In the genomic region with DNA sequence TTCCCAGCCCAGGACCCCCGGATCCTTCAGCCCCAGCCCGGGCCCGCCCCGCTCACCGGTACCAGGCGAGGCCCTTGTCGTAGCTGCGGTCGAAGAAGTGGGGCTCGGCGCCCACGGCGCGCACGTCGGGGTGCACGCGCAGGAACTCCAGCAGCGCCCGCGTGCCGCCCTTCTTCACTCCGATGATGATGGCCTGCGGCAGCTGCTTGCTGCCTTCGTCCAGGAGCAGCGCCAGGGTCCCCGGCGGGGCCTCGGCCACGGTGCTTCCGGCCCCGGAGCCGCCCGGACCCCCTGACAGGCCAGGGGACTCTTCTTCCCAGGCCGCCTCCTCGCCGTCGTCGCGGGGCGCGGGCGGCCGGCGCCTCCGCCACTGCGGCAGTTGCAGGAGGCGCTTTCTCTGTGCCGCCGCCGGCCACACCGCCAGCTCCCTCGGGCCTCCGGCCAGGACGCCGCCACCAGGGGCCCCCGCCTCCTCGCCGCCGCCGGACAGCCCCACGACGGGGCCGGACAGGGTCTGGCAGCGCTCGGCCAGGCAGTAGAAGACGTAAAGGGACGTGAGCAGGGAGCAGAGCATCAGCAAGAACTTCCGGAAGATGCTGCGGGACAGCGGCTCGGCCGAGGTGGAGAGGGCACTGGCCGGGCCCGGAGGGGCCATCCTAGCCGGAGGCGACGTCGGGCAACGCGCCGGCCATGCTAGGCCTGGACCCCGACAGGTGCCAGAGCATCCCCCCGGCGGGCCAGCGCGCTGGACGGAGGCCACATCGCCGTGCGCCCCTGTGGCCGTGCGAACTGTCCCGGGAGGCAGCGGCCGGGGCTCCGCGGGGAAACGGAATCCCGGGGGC, we compare ENCODE assay signal across 11 cellular contexts. TPM values are rescaled to one million over a fixed set of nuclear protein-coding genes. Genes with fewer than 3 reads are reported as not detected.
DNase-seq lines count a peak whose midpoint lies in the region; ATAC-seq and TF ChIP-seq lines count a peak whose summit lies in the region.
"Had no signal": no experiment of that assay in that cellular context is flagged by ENCODE, and none has a peak within 500 bp of the region (broad histone marks: within the 10 kb centered on the region; RNA-seq: fewer than 3 reads in every experiment).

No MANE protein-coding gene starts in this region.

- TF ChIP-seq CTCF in brain microvascular endothelial cell (IDR thresholded peaks at IDR 0.05; ENCODE audit: low read depth, low read length, missing control alignments) (no peak), spleen (IDR thresholded peaks at IDR 0.05 in 8 of 11, conservative IDR thresholded peaks at IDR 0.05 in 3 of 11) (no peak)

- intact Hi-C loops in spleen (cut with DNase I; ENCODE audit: low total_unique reads) = no loop called here
- intact Hi-C loops in sciatic nerve (cut with DNase I) = no loop called here

- CTCF ChIA-PET in HEK293T (lab: Yijun Ruan, JAX) = no interaction called here

- H3K27ac ChIP-seq in brain microvascular endothelial cell (peak overlapping the region; percentile 10), spleen (peak overlapping the region in 7 of 8 donors; percentile 72 to 87 (median 84))
- H3K27ac ChIP-seq: SK-N-MC had no signal

- TF ChIP-seq POLR2A in spleen (IDR thresholded peaks at IDR 0.05) = no peak

- WGBS in spleen, 5 donors = 3 to 14% (median 6%) methylated on average over 45 to 100 of the region's 100 CpGs

- DNase-seq in HEK293T (ENCODE audit: extremely low spot score) = no peak
- no peak for DNase-seq in brain microvascular endothelial cell
- peak; percentile 14 for DNase-seq in iPS-NIHi7 (ENCODE audit: extremely low spot score)
- DNase-seq in spleen = no peak
- DNase-seq in NCI-H1105 (lab: John Stamatoyannopoulos, UW) = no peak
- DNase-seq in NCI-H1436 (lab: John Stamatoyannopoulos, UW) = no peak
- DNase-seq in sciatic nerve (ENCODE audit: low spot score) = no peak

- ATAC-seq in HG02885 (IDR thresholded peaks at IDR 0.05; ENCODE audit: poor library complexity, unreplicated experiment) (no peak), sciatic nerve (no peak)

- in situ Hi-C loops in brain microvascular endothelial cell (cut with HindIII; ENCODE audit: low pct_ligation_motif_present, low sequenced_read_pairs) = no loop called here

- H3K9me3 ChIP-seq in spleen = no peaks in the 10 kb centered on the region
- H3K9me3 ChIP-seq: adrenal gland had no signal

- H3K36me3 ChIP-seq in brain microvascular endothelial cell (replicated peaks) (no peaks in the 10 kb centered on the region), spleen (no peaks in the 10 kb centered on the region)
- H3K36me3 ChIP-seq: adrenal gland had no signal

- H3K4me3 ChIP-seq in brain microvascular endothelial cell (ENCODE audit: low read depth, low read length) (peak overlapping the region; percentile 90), spleen (peak overlapping the region; percentile 23 to 73 (median 41))
- H3K4me3 ChIP-seq: SK-N-MC had no signal

- POLR2A ChIA-PET in HEK293T (lab: Yijun Ruan, JAX) = interaction anchor here (1.1 kb wide), 1 partner anchor 700 kb away, joined by 3 read pairs; a partner anchor contains a TSS

- H3K27me3 ChIP-seq in brain microvascular endothelial cell (replicated peaks) = no peaks in the 10 kb centered on the region
- peaks cover 0 to 57% (median 28%) of the 10 kb centered on the region in 7 donors for H3K27me3 ChIP-seq in spleen (replicated peaks in 1 of 7)

- peaks cover 6 to 53% (median 31%) of the 10 kb centered on the region in 6 donors for H3K4me1 ChIP-seq in spleen

TF ChIP-seq in HEK293T, 16 proteins besides CTCF, POLR2A, EP300 and RAD21:
- TF ChIP-seq L3MBTL2 (conservative IDR thresholded peaks at IDR 0.05) = peak; percentile 46; the same call in 1 of the 2 replicates
- TF ChIP-seq FOXA1 (IDR thresholded peaks at IDR 0.05) = no peak

RNA-seq across cellular contexts. Expression of a gene that starts 1.0 kb away (rescaled TPM):
- total RNA-seq in spleen = 10 to 100 TPM; 14.2 to 25.9 (median 17.3) TPM
- 1 to 10 TPM; 1.9 to 5.1 (median 2.9) TPM for polyA plus RNA-seq in spleen
- total RNA-seq in sciatic nerve = 1.0 TPM
- total RNA-seq: naive thymus-derived CD8-positive, alpha-beta T cell had no signal
